ENCODE assay signal across 10 cellular contexts in the genomic region with DNA sequence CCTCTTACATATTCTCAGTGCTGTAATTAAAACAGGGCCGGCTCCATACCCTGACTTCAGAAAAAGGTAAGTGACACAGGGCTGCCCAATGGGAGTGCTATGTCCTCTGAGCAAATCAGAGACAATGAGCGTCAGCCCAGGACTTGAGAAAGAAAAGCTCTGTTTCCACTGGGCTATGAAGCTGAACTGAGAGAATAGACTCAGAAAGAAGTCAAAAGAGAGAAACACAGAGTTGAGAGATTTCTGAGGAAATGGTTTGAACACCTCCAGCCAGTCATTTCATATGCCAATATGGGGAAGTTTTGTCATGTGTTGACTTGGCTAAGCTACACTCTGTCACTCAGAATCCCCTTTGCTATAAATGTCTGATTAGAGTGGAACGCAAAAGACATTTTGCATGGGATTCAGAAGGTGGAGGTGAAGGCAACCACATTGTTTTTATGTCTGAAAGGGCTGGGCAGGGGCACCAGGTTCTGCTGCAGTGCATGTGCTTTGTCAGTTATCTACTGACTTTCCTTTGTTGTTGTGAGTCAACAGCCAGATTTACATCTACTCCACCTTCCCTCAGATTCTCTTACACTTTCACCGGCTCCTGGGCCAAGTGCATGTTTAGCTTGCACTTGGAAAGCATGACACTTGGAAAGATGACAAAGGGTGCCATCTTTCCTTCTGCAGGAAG.
DNase-seq lines count a peak whose midpoint lies in the region; ATAC-seq lines count a peak whose summit lies in the region.
"Had no signal": no experiment of that assay in that cellular context is flagged by ENCODE, and none has a peak within 500 bp of the region (broad histone marks: within the 10 kb centered on the region; RNA-seq: fewer than 3 reads in every experiment).

No MANE protein-coding gene starts in this region.

- H3K27me3 Mint-ChIP-seq in activated T-helper 2 cell treated with anti-CD3 and anti-CD28 coated beads, Interferon-gamma antibody, Interleukin-2, Interleukin-4, amounts not matched to agents 10 μg/mL and 5 μg/mL and 100 μg/mL, durations not matched to agents 14 hours and 24 hours and 36 hours (ENCODE audit: low read depth) = no peaks in the 10 kb centered on the region
- no peaks in the 10 kb centered on the region for H3K27me3 Mint-ChIP-seq in stimulated activated naive CD8-positive, alpha-beta T cell treated with anti-CD3 and anti-CD28 coated beads, Interleukin-15, Interleukin-2, amounts not matched to agents 100 ng/mL and 50 ng/mL, for 24 hours

- H3K4me3 ChIP-seq in MG63 = no peak overlapping the region
- H3K4me3 ChIP-seq: tibial artery had no signal

- peak overlapping the region; percentile 15 for H3K4me3 Mint-ChIP-seq in activated T-helper 2 cell treated with anti-CD3 and anti-CD28 coated beads, Interferon-gamma antibody, Interleukin-2, Interleukin-4, amounts not matched to agents 10 μg/mL and 5 μg/mL and 100 μg/mL, durations not matched to agents 14 hours and 24 hours and 36 hours (ENCODE audit: low read depth)
- H3K4me3 Mint-ChIP-seq in stimulated activated naive CD8-positive, alpha-beta T cell treated with anti-CD3 and anti-CD28 coated beads, Interleukin-15, Interleukin-2, amounts not matched to agents 100 ng/mL and 50 ng/mL, for 24 hours = no peak overlapping the region

- H3K9me3 ChIP-seq in MG63 = no peaks in the 10 kb centered on the region
- H3K9me3 ChIP-seq: SK-N-SH, tibial artery had no signal

- no peaks in the 10 kb centered on the region for H3K27me3 ChIP-seq in MG63
- H3K27me3 ChIP-seq: tibial artery had no signal

- H3K36me3 Mint-ChIP-seq in activated T-helper 2 cell treated with anti-CD3 and anti-CD28 coated beads, Interferon-gamma antibody, Interleukin-2, Interleukin-4, amounts not matched to agents 10 μg/mL and 5 μg/mL and 100 μg/mL, durations not matched to agents 14 hours and 24 hours and 36 hours (ENCODE audit: low read depth) = peaks cover 60% of the 10 kb centered on the region
- H3K36me3 Mint-ChIP-seq in stimulated activated naive CD8-positive, alpha-beta T cell treated with anti-CD3 and anti-CD28 coated beads, Interleukin-15, Interleukin-2, amounts not matched to agents 100 ng/mL and 50 ng/mL, for 24 hours (ENCODE audit: low read depth) = peaks cover 8% of the 10 kb centered on the region

- peak overlapping the region; percentile 90 for H3K27ac Mint-ChIP-seq in activated T-helper 2 cell treated with anti-CD3 and anti-CD28 coated beads, Interferon-gamma antibody, Interleukin-2, Interleukin-4, amounts not matched to agents 10 μg/mL and 5 μg/mL and 100 μg/mL, durations not matched to agents 14 hours and 24 hours and 36 hours
- peak overlapping the region; percentile 82 for H3K27ac Mint-ChIP-seq in stimulated activated naive CD8-positive, alpha-beta T cell treated with anti-CD3 and anti-CD28 coated beads, Interleukin-15, Interleukin-2, amounts not matched to agents 100 ng/mL and 50 ng/mL, for 24 hours

- peak; percentile 31 for ATAC-seq in HG03095 (IDR thresholded peaks at IDR 0.05; ENCODE audit: unreplicated experiment)

- peaks cover 71% of the 10 kb centered on the region for H3K4me1 Mint-ChIP-seq in activated T-helper 2 cell treated with anti-CD3 and anti-CD28 coated beads, Interferon-gamma antibody, Interleukin-2, Interleukin-4, amounts not matched to agents 10 μg/mL and 5 μg/mL and 100 μg/mL, durations not matched to agents 14 hours and 24 hours and 36 hours (ENCODE audit: low read depth)
- H3K4me1 Mint-ChIP-seq in stimulated activated naive CD8-positive, alpha-beta T cell treated with anti-CD3 and anti-CD28 coated beads, Interleukin-15, Interleukin-2, amounts not matched to agents 100 ng/mL and 50 ng/mL, for 24 hours (ENCODE audit: low read depth) = peaks cover 69% of the 10 kb centered on the region

- H3K9me3 Mint-ChIP-seq in activated T-helper 2 cell treated with anti-CD3 and anti-CD28 coated beads, Interferon-gamma antibody, Interleukin-2, Interleukin-4, amounts not matched to agents 10 μg/mL and 5 μg/mL and 100 μg/mL, durations not matched to agents 14 hours and 24 hours and 36 hours = peaks cover 25% of the 10 kb centered on the region
- peaks cover 11% of the 10 kb centered on the region for H3K9me3 Mint-ChIP-seq in stimulated activated naive CD8-positive, alpha-beta T cell treated with anti-CD3 and anti-CD28 coated beads, Interleukin-15, Interleukin-2, amounts not matched to agents 100 ng/mL and 50 ng/mL, for 24 hours

- peak; percentile 22 for DNase-seq in activated naive CD4-positive, alpha-beta T cell treated with Interleukin-2 at 50 U/mL for 16 hours
- no peak for DNase-seq in activated naive CD4-positive, alpha-beta T cell (lab: John Stamatoyannopoulos, UW)
- DNase-seq in activated T-helper 2 cell treated with anti-CD3 and anti-CD28 coated beads, Interferon-gamma antibody, Interleukin-2, Interleukin-4, amounts not matched to agents 10 μg/mL and 5 μg/mL and 100 μg/mL, durations not matched to agents 14 hours and 24 hours and 36 hours (ENCODE audit: low spot score) = no peak
- no peak for DNase-seq in NCI-H2227 (lab: John Stamatoyannopoulos, UW; ENCODE audit: unreplicated experiment)
- no peak for DNase-seq in UCSD-AML1 (lab: John Stamatoyannopoulos, UW; ENCODE audit: unreplicated experiment)
- DNase-seq in MG63 = no peak
- DNase-seq: tibial artery had no signal

- intact Hi-C loops in activated T-helper 2 cell treated with anti-CD3 and anti-CD28 coated beads, Interferon-gamma antibody, Interleukin-2, Interleukin-4, amounts not matched to agents 10 μg/mL and 5 μg/mL and 100 μg/mL, durations not matched to agents 14 hours and 24 hours and 36 hours (cut with micrococcal nuclease) = loop anchor here (1.0 to 2.0 kb wide), 2 partner anchors 20 to 718 kb away; no protein-coding TSS in a partner anchor

- H3K36me3 ChIP-seq in MG63 = no peaks in the 10 kb centered on the region
- H3K36me3 ChIP-seq: tibial artery had no signal
